In the genomic region with DNA sequence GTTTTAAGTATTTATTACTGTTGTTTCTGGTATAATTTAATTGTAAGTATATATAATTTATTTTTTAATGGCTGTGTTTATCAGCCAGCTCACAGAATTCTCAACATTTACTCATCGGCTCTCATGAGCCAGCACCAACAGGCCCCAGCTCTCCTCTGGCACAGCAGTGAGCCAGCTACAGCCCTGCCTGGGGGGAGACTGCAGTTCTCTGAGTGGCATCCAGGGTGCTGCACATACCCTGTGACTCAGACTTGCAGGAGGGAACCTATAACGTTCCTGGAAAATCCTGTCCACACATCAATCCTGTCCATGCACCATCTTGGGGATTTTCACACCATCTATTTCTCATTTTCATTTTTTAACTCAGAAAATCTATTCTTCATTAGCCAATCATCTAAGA, we compare ENCODE assay signal across 13 cellular contexts. TPM values are rescaled to one million over a fixed set of nuclear protein-coding genes. Genes with fewer than 3 reads are reported as not detected.
DNase-seq lines count a peak whose midpoint lies in the region; ATAC-seq, FAIRE-seq and TF ChIP-seq lines count a peak whose summit lies in the region.
"Had no signal": no experiment of that assay in that cellular context is flagged by ENCODE, and none has a peak within 500 bp of the region (broad histone marks: within the 10 kb centered on the region; RNA-seq: fewer than 3 reads in every experiment).

No MANE protein-coding gene starts in this region.

- no peaks in the 10 kb centered on the region for H3K79me2 ChIP-seq in Karpas-422 (ENCODE audit: low read length)

- no peak overlapping the region for H3K4me3 ChIP-seq in body of pancreas
- H3K4me3 ChIP-seq in kidney (ENCODE audit: low read length in 2 of 2), result no peak overlapping the region
- H3K4me3 ChIP-seq in left lung, result no peak overlapping the region
- H3K4me3 ChIP-seq in Karpas-422 (ENCODE audit: low read length), result no peak overlapping the region

- DNase-seq in AG20443 (ENCODE audit: low spot score) (peak; percentile 36), LHCN-M2 (ENCODE audit: low read depth) (peak; percentile 26), body of pancreas (peak in 2 of 4 donors; percentile 46 to 53), kidney (peak; percentile 55), left lung (no peak), Karpas-422 (no peak)
- no peak for DNase-seq in activated CD4-positive, CD25-positive, alpha-beta regulatory T cell (lab: John Stamatoyannopoulos, UW)
- DNase-seq: GOT3; NCI-H2107; stimulated activated CD4-positive, alpha-beta T cell treated with anti-CD3 and anti-CD28 coated beads, Interleukin-2, amount 100 ng/mL, for 24 hours; T-helper 2 cell had no signal

- TF ChIP-seq CTCF in body of pancreas (IDR thresholded peaks at IDR 0.05) (peak in 3 of 7 experiments; percentile 14 to 20 (median 15)), kidney (IDR thresholded peaks at IDR 0.05; ENCODE audit: borderline replicate concordance, extremely low read depth, insufficient read depth) (no peak), left lung (IDR thresholded peaks at IDR 0.05) (no peak)

- no peak overlapping the region for H3K4me2 ChIP-seq in Karpas-422 (ENCODE audit: low read depth, low read length, poor library complexity, severe bottlenecking)

- no peak for ATAC-seq in body of pancreas
- ATAC-seq in left lung, result no peak
- no peak for ATAC-seq in HG03196 (IDR thresholded peaks at IDR 0.05; ENCODE audit: unreplicated experiment)

- TF ChIP-seq POLR2A in body of pancreas (IDR thresholded peaks at IDR 0.05), result no peak

- H3K9ac ChIP-seq in kidney (ENCODE audit: low read length in 2 of 2) (no peak overlapping the region), Karpas-422 (ENCODE audit: low read length) (no peak overlapping the region)

- H3K27ac ChIP-seq in body of pancreas (peak overlapping the region in 3 of 4 donors; percentile 85 to 92 (median 90)), kidney (ENCODE audit: low read depth in 2 of 2, low read length in 2 of 2) (no peak overlapping the region), left lung (no peak overlapping the region), Karpas-422 (ENCODE audit: low read length) (no peak overlapping the region)
- H3K27ac ChIP-seq: HL-60 had no signal

- no peaks in the 10 kb centered on the region for H3K27me3 ChIP-seq in body of pancreas
- H3K27me3 ChIP-seq in left lung, result no peaks in the 10 kb centered on the region
- no peaks in the 10 kb centered on the region for H3K27me3 ChIP-seq in Karpas-422 (ENCODE audit: low read length)

- H3K9me3 ChIP-seq in body of pancreas (no peaks in the 10 kb centered on the region), kidney (ENCODE audit: control insufficient read depth in 1 of 2, low read length in 2 of 2) (no peaks in the 10 kb centered on the region), left lung (peaks cover 0 to 1% of the 10 kb centered on the region in 2 donors), Karpas-422 (ENCODE audit: low read length) (peaks cover 3% of the 10 kb centered on the region; the same call in 1 of the 2 replicates)

- WGBS in body of pancreas, 2 donors, result 35 to 55% methylated on average over 2 of the region's 2 CpGs

- H3K4me1 ChIP-seq in body of pancreas (peaks cover 49% of the 10 kb centered on the region), kidney (ENCODE audit: control insufficient read depth in 1 of 2, insufficient read depth in 1 of 2, low read depth in 1 of 2, low read length in 2 of 2) (peaks cover 0 to 2% of the 10 kb centered on the region in 2 donors), left lung (peaks cover 3 to 4% of the 10 kb centered on the region in 2 donors), Karpas-422 (ENCODE audit: low read length) (no peaks in the 10 kb centered on the region)

- no peaks in the 10 kb centered on the region for H3K36me3 ChIP-seq in body of pancreas (replicated peaks in 1 of 2; ENCODE audit: insufficient read depth in 1 of 2, low read depth in 2 of 2)
- H3K36me3 ChIP-seq in kidney (ENCODE audit: control insufficient read depth in 1 of 2, insufficient read depth in 2 of 2, low read length in 2 of 2), result no peaks in the 10 kb centered on the region
- H3K36me3 ChIP-seq in left lung, result no peaks in the 10 kb centered on the region
- no peaks in the 10 kb centered on the region for H3K36me3 ChIP-seq in Karpas-422 (ENCODE audit: insufficient read depth, low read length)

- intact Hi-C loops in body of pancreas (cut with DNase I) (no loop called here), kidney (cut with DNase I) (no loop called here), left lung (cut with DNase I) (no loop called here)

- no peaks in the 10 kb centered on the region for H3K9me2 ChIP-seq in Karpas-422 (replicated peaks; ENCODE audit: insufficient read depth, low read length)

- H4K20me1 ChIP-seq in Karpas-422 (ENCODE audit: insufficient read depth, low read depth, low read length), result no peaks in the 10 kb centered on the region

- no peak for FAIRE-seq in kidney (lab: Jason Lieb, UNC)

- no peak overlapping the region for H2AFZ ChIP-seq in Karpas-422 (ENCODE audit: low read length)

RNA-seq across cellular contexts. Expression of a gene that starts 36.5 kb away (rescaled TPM):
- total RNA-seq in LHCN-M2 (2014; rRNA removed) (0.06 TPM in 1 of 2 replicates, not detected in the other), body of pancreas (1 to 10 TPM; 2.9 to 4.9 TPM), kidney (4.2 TPM), left lung (1 to 10 TPM; 1.4 to 8.5 TPM)
- not detected for polyA plus RNA-seq in LHCN-M2 (2012)
- polyA plus RNA-seq in kidney (ENCODE audit: insufficient read depth, low read depth, low replicate concordance), result 0.84 TPM
- 0.45 and 1.2 TPM in 2 replicates for total RNA-seq in Karpas-422 (2014; rRNA removed; shearing (Covaris generic); ENCODE audit: low replicate concordance)

Comparison
In these comparisons a context has a peak if more than half of its experiments do, and no peak if none do; other contexts are left out.
1. DNase-seq: peak in AG20443 (single experiment), LHCN-M2 (single experiment) and kidney (single experiment); none in activated CD4-positive, CD25-positive, alpha-beta regulatory T cell (0 of 4), left lung (0 of 2) and Karpas-422 (single experiment).
2. H3K27ac ChIP-seq: peak in body of pancreas (3 of 4); none in kidney (0 of 2), left lung (0 of 2) and Karpas-422 (single experiment).